ENCODE assay signal across 7 cellular contexts in genomic region chr9:134551657-134552348, GRCh38.
DNase-seq lines count a peak whose midpoint lies in the region; ATAC-seq, FAIRE-seq and TF ChIP-seq lines count a peak whose summit lies in the region.

No MANE protein-coding gene starts in this region.

- dilution Hi-C loops in keratinocyte (cut with MboI; ENCODE audit: extremely low pct_ligation_motif_present, low sequenced_read_pairs), result no loop called here

- FAIRE-seq in keratinocyte (lab: Jason Lieb, UNC), result peak; percentile 32

- H3K9me1 ChIP-seq in keratinocyte (ENCODE audit: control insufficient read depth, extremely low read depth, insufficient read depth, low read length), result no peaks in the 10 kb centered on the region

- ATAC-seq in upper lobe of right lung (peak; percentile 19), GM19452 (IDR thresholded peaks at IDR 0.05; ENCODE audit: unreplicated experiment) (no peak)

- intact Hi-C loops in upper lobe of right lung (cut with DNase I), result no loop called here

- H4K20me1 ChIP-seq in keratinocyte (ENCODE audit: control insufficient read depth, extremely low read depth, insufficient read depth, low read length), result no peaks in the 10 kb centered on the region

- H3K4me3 ChIP-seq in adipocyte (ENCODE audit: low read length) (no peak overlapping the region), keratinocyte (ENCODE audit: control insufficient read depth in 2 of 3, extremely low read depth in 1 of 3, insufficient read depth in 2 of 3, low read depth in 1 of 3, low read length in 3 of 3) (peak overlapping the region in 1 of 3 experiments; percentile 19), upper lobe of right lung (no peak overlapping the region)

- H3K27me3 ChIP-seq in adipocyte (replicated peaks; ENCODE audit: control insufficient read depth, insufficient read depth, low read length) (no peaks in the 10 kb centered on the region), keratinocyte (ENCODE audit: control insufficient read depth, extremely low read depth, insufficient read depth, low read length) (peaks cover 19% of the 10 kb centered on the region), upper lobe of right lung (peaks cover 5% of the 10 kb centered on the region)

- peaks cover 31% of the 10 kb centered on the region for H3K4me1 ChIP-seq in adipocyte (ENCODE audit: control insufficient read depth, insufficient read depth, low read length)
- H3K4me1 ChIP-seq in keratinocyte (ENCODE audit: control insufficient read depth, extremely low read depth, insufficient read depth, low read length), result peaks cover 25% of the 10 kb centered on the region
- H3K4me1 ChIP-seq in upper lobe of right lung, result peaks cover 14% of the 10 kb centered on the region

- H3K79me2 ChIP-seq in keratinocyte (ENCODE audit: control insufficient read depth, insufficient read depth, low read length), result no peaks in the 10 kb centered on the region

- DNase-seq in HS-27A (ENCODE audit: low read depth) (peak; percentile 56), adipocyte (ENCODE audit: low read depth) (peak; percentile 88), keratinocyte (ENCODE audit: low read depth, low spot score) (peak; percentile 21), upper lobe of right lung (no peak), cerebellar nuclear complex (lab: John Stamatoyannopoulos, UW) (no peak)
- no peak for DNase-seq in activated CD8-positive, alpha-beta memory T cell treated with anti-CD3 and anti-CD28 coated beads, Interleukin-2, amount 50 U/mL, for 48 hours

- H3K9me3 ChIP-seq in adipocyte (ENCODE audit: control insufficient read depth, low read length) (no peaks in the 10 kb centered on the region), keratinocyte (ENCODE audit: control insufficient read depth, low read depth, low read length) (no peaks in the 10 kb centered on the region), upper lobe of right lung (no peaks in the 10 kb centered on the region)

- no peak overlapping the region for H3K27ac ChIP-seq in keratinocyte (ENCODE audit: control insufficient read depth, insufficient read depth, low read length)
- H3K27ac ChIP-seq in upper lobe of right lung, result peak overlapping the region; percentile 24

- H3K36me3 ChIP-seq in adipocyte (ENCODE audit: control insufficient read depth, insufficient read depth, low read length, severe bottlenecking) (no peaks in the 10 kb centered on the region), keratinocyte (ENCODE audit: control insufficient read depth in 2 of 2, extremely low read depth in 1 of 2, insufficient read depth in 2 of 2, low read length in 2 of 2) (no peaks in the 10 kb centered on the region), upper lobe of right lung (no peaks in the 10 kb centered on the region)

- H2AFZ ChIP-seq in keratinocyte (ENCODE audit: control insufficient read depth, low read length), result peak overlapping the region; percentile 53

- TF ChIP-seq CTCF in keratinocyte (optimal IDR thresholded peaks at IDR 0.05 in 1 of 3, IDR thresholded peaks at IDR 0.05 in 1 of 3, conservative IDR thresholded peaks at IDR 0.05 in 1 of 3; ENCODE audit: extremely low read depth in 1 of 3, insufficient read depth in 2 of 3, low read length in 3 of 3) (no peak), upper lobe of right lung (IDR thresholded peaks at IDR 0.05) (no peak)

- H3K9ac ChIP-seq in adipocyte (ENCODE audit: low read length) (peak overlapping the region; percentile 62), keratinocyte (ENCODE audit: control insufficient read depth, extremely low read depth, insufficient read depth, low read length) (no peak overlapping the region)

- peak overlapping the region; percentile 48 for H3K4me2 ChIP-seq in keratinocyte (ENCODE audit: control insufficient read depth, extremely low read depth, insufficient read depth, low read depth, low read length)

Comparison
In these comparisons a context has a peak if more than half of its experiments do, and no peak if none do; other contexts are left out.
1. DNase-seq: peak in HS-27A (single experiment), adipocyte (single experiment) and keratinocyte (single experiment); none in upper lobe of right lung (single experiment), activated CD8-positive, alpha-beta memory T cell treated with anti-CD3 and anti-CD28 coated beads, Interleukin-2, amount 50 U/mL, for 48 hours (single experiment) and cerebellar nuclear complex (0 of 2).